ENCODE assay signal across 12 cellular contexts in the genomic region with DNA sequence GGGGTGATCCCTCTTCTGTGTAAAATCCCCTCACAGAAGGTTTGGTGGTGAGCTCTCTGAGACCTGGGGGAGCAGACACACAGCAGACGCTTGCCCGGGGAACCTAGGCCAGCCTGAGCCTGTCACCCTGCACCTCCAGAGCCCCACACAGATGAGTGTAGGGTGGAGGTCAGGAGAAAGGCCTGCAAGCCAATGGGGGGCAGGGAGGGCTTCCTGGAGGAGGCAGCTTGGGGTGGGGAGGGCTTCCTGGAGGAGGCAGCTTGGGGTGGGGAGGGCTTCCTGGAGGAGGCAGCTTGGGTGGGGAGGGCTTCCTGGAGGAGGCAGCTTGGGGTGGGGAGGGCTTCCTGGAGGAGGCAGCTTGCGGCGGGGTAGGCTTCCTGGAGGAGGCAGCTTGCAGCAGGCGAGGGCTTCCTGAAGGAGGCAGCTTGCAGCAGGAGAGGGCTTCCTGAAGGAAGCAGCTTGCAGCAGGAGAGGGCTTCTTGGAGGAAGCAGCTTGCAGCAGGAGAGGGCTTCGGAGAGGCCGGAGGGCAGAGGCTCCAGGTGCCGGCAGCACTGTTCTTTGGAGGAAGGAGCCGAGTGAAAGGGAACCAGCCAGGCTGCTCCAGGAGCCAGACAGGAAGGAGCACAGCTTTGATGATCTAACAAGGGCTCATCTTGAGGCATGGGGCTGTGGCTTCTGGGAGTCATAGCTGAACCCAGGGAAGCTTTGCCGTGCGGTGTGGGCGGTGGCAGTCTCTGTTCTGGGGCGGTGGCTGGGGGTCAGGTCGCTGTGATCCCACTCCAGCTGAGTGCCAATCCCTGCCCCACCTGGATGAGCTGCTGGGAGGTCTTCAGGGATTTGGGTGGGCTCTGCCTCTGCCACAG.
DNase-seq lines count a peak whose midpoint lies in the region; ATAC-seq and TF ChIP-seq lines count a peak whose summit lies in the region.
"Had no signal": no experiment of that assay in that cellular context is flagged by ENCODE, and none has a peak within 500 bp of the region (broad histone marks: within the 10 kb centered on the region; RNA-seq: fewer than 3 reads in every experiment).

No MANE protein-coding gene starts in this region.

- no peak for ATAC-seq in HG02973 (IDR thresholded peaks at IDR 0.05; ENCODE audit: unreplicated experiment)

- H2AFZ ChIP-seq in OCI-LY7 (ENCODE audit: low read length): no peak overlapping the region

- H3K4me1 ChIP-seq in OCI-LY7 (ENCODE audit: insufficient read depth, low read length, poor library complexity, severe bottlenecking): no peaks in the 10 kb centered on the region

- TF ChIP-seq CTCF in OCI-LY7 (conservative IDR thresholded peaks at IDR 0.05; ENCODE audit: low read length): no peak

- no peaks in the 10 kb centered on the region for H3K79me2 ChIP-seq in OCI-LY7 (ENCODE audit: insufficient read depth, low read depth, low read length)

- CTCF ChIA-PET in OCI-LY7 (lab: Charles Lee; ENCODE audit: unreplicated experiment): no interaction called here

- H3K4me2 ChIP-seq in OCI-LY7 (ENCODE audit: low read length): no peak overlapping the region

- no peak overlapping the region for H3K4me3 ChIP-seq in OCI-LY7 (ENCODE audit: low read depth, low read length, poor library complexity, severe bottlenecking)

- POLR2A ChIA-PET in OCI-LY7 (lab: Charles Lee): interaction anchor here (0.6 kb wide), 1 partner anchor 301 kb away, joined by 3 read pairs; no protein-coding TSS in a partner anchor

- no peaks in the 10 kb centered on the region for H3K36me3 ChIP-seq in OCI-LY7 (ENCODE audit: insufficient read depth, low read length)

- intact Hi-C loops in OCI-LY7 (cut with micrococcal nuclease; ENCODE audit: unreplicated experiment): no loop called here

- no peak overlapping the region for H3K27ac ChIP-seq in OCI-LY7 (ENCODE audit: low read depth, low read length, poor library complexity, severe bottlenecking)

- no peaks in the 10 kb centered on the region for H4K20me1 ChIP-seq in OCI-LY7 (ENCODE audit: insufficient read depth, low read length)

- no TSS peak for BruUV-seq in OCI-LY7 (replicated peaks; lab: Mats Ljungman, UMichigan)

- H3K9me2 ChIP-seq in OCI-LY7 (ENCODE audit: insufficient read depth, low read length): no peaks in the 10 kb centered on the region

- no peaks in the 10 kb centered on the region for H3K9me3 ChIP-seq in OCI-LY7 (ENCODE audit: low read length)

- DNase-seq in stimulated activated CD4-positive, alpha-beta T cell treated with anti-CD3 and anti-CD28 coated beads, Interleukin-1b, Interleukin-23, amount 100 ng/mL, for 48 hours: peak; percentile 13
- DNase-seq in stimulated activated CD4-positive, alpha-beta T cell treated with anti-CD3 and anti-CD28 coated beads, Interleukin-12 subunit alpha, Interleukin-12 subunit beta, amount 100 ng/mL, for 4 hours: no peak
- peak; percentile 59 for DNase-seq in UCSD-AML1 (lab: John Stamatoyannopoulos, UW; ENCODE audit: unreplicated experiment)
- peak; percentile 65 for DNase-seq in hepatic stellate cell (ENCODE audit: low spot score)
- no peak for DNase-seq in DMS153 treated with DMSO at 0.1 percent for 48 hours (lab: John Stamatoyannopoulos, UW; ENCODE audit: unreplicated experiment)
- DNase-seq in NCI-H187 (lab: John Stamatoyannopoulos, UW): no peak
- no peak for DNase-seq in OCI-LY7 (ENCODE audit: low spot score)
- DNase-seq: amniotic stem cell; CD4-positive, alpha-beta memory T cell; NCI-H187 treated with DMSO at 0.1 percent for 48 hours; small intestine had no signal

Comparison
In these comparisons a context has a peak if more than half of its experiments do, and no peak if none do; other contexts are left out.
1. DNase-seq: peak in stimulated activated CD4-positive, alpha-beta T cell treated with anti-CD3 and anti-CD28 coated beads, Interleukin-1b, Interleukin-23, amount 100 ng/mL, for 48 hours (single experiment), UCSD-AML1 (single experiment) and hepatic stellate cell (single experiment); none in stimulated activated CD4-positive, alpha-beta T cell treated with anti-CD3 and anti-CD28 coated beads, Interleukin-12 subunit alpha, Interleukin-12 subunit beta, amount 100 ng/mL, for 4 hours (single experiment), DMS153 treated with DMSO at 0.1 percent for 48 hours (single experiment), NCI-H187 (0 of 2) and OCI-LY7 (single experiment).